Comparison of ENCODE assay signal across 8 cellular contexts in the genomic region with DNA sequence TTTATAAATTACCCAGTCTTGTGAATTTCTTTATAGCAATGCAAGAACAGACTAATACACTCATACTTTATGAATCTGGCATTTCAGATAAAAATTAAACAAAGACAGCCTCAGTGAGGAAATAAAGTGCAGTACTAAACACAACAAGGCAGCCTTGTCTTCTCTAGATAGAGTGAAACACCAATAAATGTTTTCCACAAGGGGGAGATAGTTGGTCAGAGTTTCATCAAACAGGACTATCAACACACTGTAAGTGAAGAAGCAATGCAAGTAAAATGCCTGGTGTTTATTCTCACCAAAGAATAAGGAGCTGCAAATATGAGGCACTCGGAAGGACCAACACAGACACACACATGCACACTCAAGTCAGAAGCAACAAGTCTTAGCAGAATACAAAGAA.
DNase-seq lines count a peak whose midpoint lies in the region; ATAC-seq lines count a peak whose summit lies in the region.

No MANE protein-coding gene starts in this region.

- DNase-seq in NCI-H345 (lab: John Stamatoyannopoulos, UW) (peak; percentile 29), NCI-H345 treated with DMSO at 0.1 percent for 48 hours (lab: John Stamatoyannopoulos, UW; ENCODE audit: unreplicated experiment) (no peak), T-helper 17 cell (no peak), iPS-NIHi11 (ENCODE audit: low spot score) (peak; percentile 9), sciatic nerve (ENCODE audit: low spot score) (no peak), kidney glomerular epithelial cell (lab: John Stamatoyannopoulos, UW) (no peak)
- DNase-seq in Jurkat, Clone E6-1 (ENCODE audit: low read depth, low spot score), result peak; percentile 10
- no peak for DNase-seq in stimulated activated CD8-positive, alpha-beta memory T cell treated with anti-CD3 and anti-CD28 coated beads, Interleukin-4, amount 100 ng/mL, for 48 hours

- peak overlapping the region; percentile 27 for H3K27ac Mint-ChIP-seq in T-helper 17 cell

- ATAC-seq in T-helper 17 cell, result peak; percentile 66
- no peak for ATAC-seq in sciatic nerve

- H3K36me3 Mint-ChIP-seq in T-helper 17 cell (ENCODE audit: low read depth), result no peaks in the 10 kb centered on the region

- no peaks in the 10 kb centered on the region for H3K27me3 Mint-ChIP-seq in T-helper 17 cell

- H3K4me3 ChIP-seq in Jurkat, Clone E6-1 (ENCODE audit: low read length), result no peak overlapping the region

- no peak overlapping the region for H3K4me3 Mint-ChIP-seq in T-helper 17 cell

- H3K4me1 Mint-ChIP-seq in T-helper 17 cell, result no peaks in the 10 kb centered on the region

- intact Hi-C loops in sciatic nerve (cut with DNase I), result no loop called here

- H3K9me3 ChIP-seq in T-helper 17 cell (ENCODE audit: control insufficient read depth, low read length, poor library complexity, severe bottlenecking), result no peaks in the 10 kb centered on the region

Comparison
In these comparisons a context has a peak if more than half of its experiments do, and no peak if none do; other contexts are left out.
1. DNase-seq: peak in NCI-H345 (single experiment), Jurkat, Clone E6-1 (single experiment) and iPS-NIHi11 (single experiment); none in NCI-H345 treated with DMSO at 0.1 percent for 48 hours (single experiment), T-helper 17 cell (0 of 3), sciatic nerve (single experiment), stimulated activated CD8-positive, alpha-beta memory T cell treated with anti-CD3 and anti-CD28 coated beads, Interleukin-4, amount 100 ng/mL, for 48 hours (single experiment) and kidney glomerular epithelial cell (single experiment).